15 cellular contexts compared by ENCODE assay signal in genomic region chr7:94392391-94392782, GRCh38. TPM values are rescaled to one million over a fixed set of nuclear protein-coding genes. Genes with fewer than 3 reads are reported as not detected.
DNase-seq lines count a peak whose midpoint lies in the region; ATAC-seq, FAIRE-seq and TF ChIP-seq lines count a peak whose summit lies in the region.
"Had no signal": no experiment of that assay in that cellular context is flagged by ENCODE, and none has a peak within 500 bp of the region (broad histone marks: within the 10 kb centered on the region; RNA-seq: fewer than 3 reads in every experiment).

No MANE protein-coding gene starts in this region.

- H3K9me3 ChIP-seq in CD8-positive, alpha-beta T cell (ENCODE audit: low read length), result no peaks in the 10 kb centered on the region
- H3K9me3 ChIP-seq in SJSA1 (replicated peaks) (no peaks in the 10 kb centered on the region), skeletal muscle satellite cell (replicated peaks; ENCODE audit: low read length) (no peaks in the 10 kb centered on the region), lower lobe of right lung (no peaks in the 10 kb centered on the region), kidney (ENCODE audit: control insufficient read depth in 1 of 2, low read length in 2 of 2) (no peaks in the 10 kb centered on the region)
- H3K9me3 ChIP-seq: MG63 had no signal

- intact Hi-C loops in CD8-positive, alpha-beta T cell (cut with DNase I, micrococcal nuclease), result loop anchor here (5.0 to 10.0 kb wide), 2 partner anchors 1145 to 1148 kb away; no protein-coding TSS in a partner anchor
- intact Hi-C loops in lower lobe of right lung (cut with DNase I), result loop anchor here (10.0 kb wide), 1 partner anchor 98 kb away; no protein-coding TSS in a partner anchor
- intact Hi-C loops in kidney (cut with DNase I), result no loop called here

- no peak for ATAC-seq in CD8-positive, alpha-beta T cell
- ATAC-seq in lower lobe of right lung (no peak), HG02973 (IDR thresholded peaks at IDR 0.05; ENCODE audit: unreplicated experiment) (no peak), omental fat pad (ENCODE audit: low FRiP score) (no peak)
- ATAC-seq: natural killer cell; stimulated activated naive CD8-positive, alpha-beta T cell treated with anti-CD3 and anti-CD28 coated beads, Interleukin-15, Interleukin-2, amounts not matched to agents 100 U/mL and 50 U/mL, for 24 hours had no signal

- H3K27ac Mint-ChIP-seq in CD8-positive, alpha-beta T cell, result no peak overlapping the region
- H3K27ac Mint-ChIP-seq: natural killer cell had no signal

- no peaks in the 10 kb centered on the region for H3K9me3 Mint-ChIP-seq in CD8-positive, alpha-beta T cell
- H3K9me3 Mint-ChIP-seq: natural killer cell had no signal

- no peak overlapping the region for H3K4me3 ChIP-seq in CD8-positive, alpha-beta T cell (ENCODE audit: low read depth, low read length)
- H3K4me3 ChIP-seq in SJSA1 (no peak overlapping the region), skeletal muscle satellite cell (ENCODE audit: low read length) (peak overlapping the region; percentile 9), lower lobe of right lung (no peak overlapping the region), kidney (ENCODE audit: low read length in 2 of 2) (no peak overlapping the region)
- H3K4me3 ChIP-seq: MG63 had no signal

- CTCF ChIA-PET in CD8-positive, alpha-beta T cell (lab: Charles Lee), result no interaction called here

- DNase-seq in CD8-positive, alpha-beta T cell, result no peak
- no peak for DNase-seq in SJSA1 (ENCODE audit: low read depth in 1 of 2, low spot score in 2 of 2)
- peak; percentile 42 for DNase-seq in fibroblast of peridontal ligament (ENCODE audit: extremely low read depth)
- no peak for DNase-seq in lower lobe of right lung
- DNase-seq in kidney, result no peak
- DNase-seq in omental fat pad (ENCODE audit: low spot score), result no peak
- DNase-seq: activated CD4-positive, CD25-positive, alpha-beta regulatory T cell; activated effector memory CD4-positive, alpha-beta T cell treated with Interleukin-2 at 50 U/mL for 16 hours; natural killer cell; stimulated activated CD4-positive, alpha-beta T cell treated with anti-CD3 and anti-CD28 coated beads, Interleukin-1b, Interleukin-23, amount 100 ng/mL, for 48 hours; stimulated activated naive CD8-positive, alpha-beta T cell treated with anti-CD3 and anti-CD28 coated beads, Interleukin-15, Interleukin-2, amounts not matched to agents 100 U/mL and 50 U/mL, for 24 hours had no signal

- peaks cover 8% of the 10 kb centered on the region for H3K4me1 ChIP-seq in CD8-positive, alpha-beta T cell (ENCODE audit: insufficient read depth, low read length)
- H3K4me1 ChIP-seq in SJSA1 (replicated peaks) (peaks cover 27% of the 10 kb centered on the region), skeletal muscle satellite cell (ENCODE audit: control insufficient read depth, insufficient read depth, low read length) (peaks cover 29% of the 10 kb centered on the region), lower lobe of right lung (no peaks in the 10 kb centered on the region), kidney (ENCODE audit: control insufficient read depth in 1 of 2, insufficient read depth in 1 of 2, low read depth in 1 of 2, low read length in 2 of 2) (peaks cover 0 to 7% of the 10 kb centered on the region in 2 donors)

- POLR2A ChIA-PET in CD8-positive, alpha-beta T cell (lab: Charles Lee), result no interaction called here

- peak overlapping the region; percentile 69 for H3K4me2 ChIP-seq in skeletal muscle satellite cell (ENCODE audit: low read length)

- no peak overlapping the region for H3K27ac ChIP-seq in CD8-positive, alpha-beta T cell (ENCODE audit: low read depth, low read length)
- H3K27ac ChIP-seq in SJSA1 (peak overlapping the region; percentile 78), lower lobe of right lung (no peak overlapping the region), kidney (ENCODE audit: low read depth in 2 of 2, low read length in 2 of 2) (peak overlapping the region in 1 of 2 donors; percentile 82)

- no peak for TF ChIP-seq CTCF in CD8-positive, alpha-beta T cell (IDR thresholded peaks at IDR 0.05)
- TF ChIP-seq CTCF in lower lobe of right lung (IDR thresholded peaks at IDR 0.05) (no peak), kidney (IDR thresholded peaks at IDR 0.05; ENCODE audit: borderline replicate concordance, extremely low read depth, insufficient read depth) (no peak), omental fat pad (IDR thresholded peaks at IDR 0.05) (no peak)

- peaks cover 22% of the 10 kb centered on the region for H3K4me1 Mint-ChIP-seq in CD8-positive, alpha-beta T cell (ENCODE audit: low read depth)

- H3K36me3 Mint-ChIP-seq in CD8-positive, alpha-beta T cell, result no peaks in the 10 kb centered on the region
- H3K36me3 Mint-ChIP-seq: natural killer cell had no signal

- H3K27me3 ChIP-seq in CD8-positive, alpha-beta T cell (ENCODE audit: insufficient read depth, low read length), result no peaks in the 10 kb centered on the region
- H3K27me3 ChIP-seq in SJSA1 (replicated peaks), result no peaks in the 10 kb centered on the region
- H3K27me3 ChIP-seq in skeletal muscle satellite cell (ENCODE audit: control insufficient read depth, insufficient read depth, low read length), result no peaks in the 10 kb centered on the region
- H3K27me3 ChIP-seq in lower lobe of right lung (ENCODE audit: low read depth), result no peaks in the 10 kb centered on the region
- H3K27me3 ChIP-seq: MG63 had no signal

- peak overlapping the region; percentile 53 for H3K4me3 Mint-ChIP-seq in CD8-positive, alpha-beta T cell
- H3K4me3 Mint-ChIP-seq: natural killer cell had no signal

- no peaks in the 10 kb centered on the region for H3K36me3 ChIP-seq in CD8-positive, alpha-beta T cell (ENCODE audit: insufficient read depth, low read length)
- H3K36me3 ChIP-seq in SJSA1 (peaks cover 27% of the 10 kb centered on the region), skeletal muscle satellite cell (ENCODE audit: insufficient read depth, low read length) (peaks cover 17% of the 10 kb centered on the region), lower lobe of right lung (no peaks in the 10 kb centered on the region), kidney (ENCODE audit: control insufficient read depth in 1 of 2, insufficient read depth in 2 of 2, low read length in 2 of 2) (no peaks in the 10 kb centered on the region)

- no peak for FAIRE-seq in kidney (lab: Jason Lieb, UNC)
- FAIRE-seq: GM19239 had no signal

- peaks cover 20% of the 10 kb centered on the region for H3K27me3 Mint-ChIP-seq in CD8-positive, alpha-beta T cell (ENCODE audit: low read depth)

- H3K9ac ChIP-seq in skeletal muscle satellite cell (ENCODE audit: low read depth, low read length) (peak overlapping the region; percentile 80), kidney (ENCODE audit: low read length in 2 of 2) (no peak overlapping the region)

RNA-seq across cellular contexts. Expression of gene COL1A2, which starts 2.3 kb away (rescaled TPM):
- total RNA-seq in CD8-positive, alpha-beta T cell, result not detected
- 2,203 and 4,473 TPM in 2 replicates for total RNA-seq in SJSA1 (2014; rRNA removed; shearing (Covaris generic))
- 1,338 and 2,345 TPM in 2 replicates for total RNA-seq in skeletal muscle satellite cell (2012; rRNA removed)
- 252 TPM for total RNA-seq in lower lobe of right lung
- 149 TPM for total RNA-seq in kidney
- 51.4 TPM for polyA plus RNA-seq in kidney (ENCODE audit: insufficient read depth, low read depth, low replicate concordance)
- 100 to 1,000 TPM; 155 to 361 (median 232) TPM for total RNA-seq in omental fat pad
- total RNA-seq: natural killer cell had no signal

Comparison
In these comparisons a context has a peak if more than half of its experiments do, and no peak if none do; other contexts are left out.
1. RNA of gene COL1A2, which starts 2.3 kb away (total RNA-seq): 2,203 to 4,473 TPM in SJSA1, 155 to 361 TPM in omental fat pad, 252 TPM in lower lobe of right lung (single experiment) and 149 TPM in kidney (single experiment); not detected in CD8-positive, alpha-beta T cell; every median in the first group is over 100 times any median in the second.